8 cellular contexts compared by ENCODE assay signal in genomic region chr7:158827411-158828342, GRCh38. TPM values are rescaled to one million over a fixed set of nuclear protein-coding genes. Genes with fewer than 3 reads are reported as not detected.
DNase-seq lines count a peak whose midpoint lies in the region; ATAC-seq, FAIRE-seq and TF ChIP-seq lines count a peak whose summit lies in the region.

No MANE protein-coding gene starts in this region.

- CTCF ChIA-PET in A549 (lab: Yijun Ruan, JAX) (interaction anchor here (0.7 to 1.1 kb wide), 4 partner anchors 12 to 123 kb away, joined by 3 to 4 read pairs (median 4); partner anchors contain the start of gene NCAPG2), activated B cell treated with CpG ODN at 0.5 μM for 24 hours (lab: Charles Lee) (no interaction called here)

- TF ChIP-seq EP300 in A549 (IDR thresholded peaks at IDR 0.05) (no peak), gastroesophageal sphincter (IDR thresholded peaks at IDR 0.05) (no peak)

- TF ChIP-seq CTCF in A549 (IDR thresholded peaks at IDR 0.05) = no peak
- TF ChIP-seq CTCF in GM23338 (conservative IDR thresholded peaks at IDR 0.05; ENCODE audit: low read depth in 2 of 2) = no peak
- no peak for TF ChIP-seq CTCF in activated B cell treated with CpG ODN at 0.5 μM for 24 hours (IDR thresholded peaks at IDR 0.05)
- no peak for TF ChIP-seq CTCF in gastroesophageal sphincter (IDR thresholded peaks at IDR 0.05)

- H3K27ac ChIP-seq in A549 (peak overlapping the region; percentile 89 to 97), GM23338 (ENCODE audit: low read depth) (no peak overlapping the region), gastroesophageal sphincter (peak overlapping the region; percentile 95 to 100 (median 98)), skin epidermis (peak overlapping the region; percentile 88 to 100 (median 96))

- peak overlapping the region; percentile 92 for H3K4me3 ChIP-seq in A549
- H3K4me3 ChIP-seq in GM23338 = peak overlapping the region; percentile 81
- H3K4me3 ChIP-seq in gastroesophageal sphincter = peak overlapping the region; percentile 70 to 90
- H3K4me3 ChIP-seq in skin epidermis = peak overlapping the region; percentile 69 to 94 (median 84)

- no peak overlapping the region; the same call in 1 of the 2 replicates for H2AFZ ChIP-seq in GM23338

- H3K4me2 ChIP-seq in A549 = peak overlapping the region; percentile 95
- H3K4me2 ChIP-seq in GM23338 = peak overlapping the region; percentile 100

- no peaks in the 10 kb centered on the region for H3K9me3 ChIP-seq in A549
- H3K9me3 ChIP-seq in gastroesophageal sphincter = no peaks in the 10 kb centered on the region

- H3K36me3 ChIP-seq in GM23338 (ENCODE audit: insufficient read depth) (no peaks in the 10 kb centered on the region), gastroesophageal sphincter (peaks cover 0 to 6% of the 10 kb centered on the region in 2 donors)

- H3K79me2 ChIP-seq in GM23338 (replicated peaks; ENCODE audit: insufficient read depth) = peaks cover 52% of the 10 kb centered on the region

- 24% methylated on average over 21 of the region's 21 CpGs for WGBS in A549 (ENCODE audit: missing lambda C conversion rate)
- 9 to 10% methylated on average over 9 to 21 of the region's 21 CpGs for WGBS in gastroesophageal sphincter (ENCODE audit: low coverage in 1 of 2), 2 donors

- TF ChIP-seq POLR2A in A549 (IDR thresholded peaks at IDR 0.05; ENCODE audit: low read length) = no peak
- TF ChIP-seq POLR2A in gastroesophageal sphincter (IDR thresholded peaks at IDR 0.05) = no peak

- H3K4me1 Mint-ChIP-seq in GM23338 (peaks cover 29% of the 10 kb centered on the region), activated B cell treated with CpG ODN at 0.5 μM for 24 hours (peaks cover 30% of the 10 kb centered on the region)

- no peak for TF ChIP-seq RAD21 in A549 (conservative IDR thresholded peaks at IDR 0.05 in 1 of 2, IDR thresholded peaks at IDR 0.05 in 1 of 2)

- H3K4me1 ChIP-seq in A549 (peaks cover 35% of the 10 kb centered on the region), GM23338 (ENCODE audit: insufficient read depth) (peaks cover 25% of the 10 kb centered on the region), gastroesophageal sphincter (peaks cover 0 to 59% (median 25%) of the 10 kb centered on the region in 3 donors)

- H3K27me3 ChIP-seq in GM23338 (ENCODE audit: insufficient read depth) = peaks cover 36% of the 10 kb centered on the region
- H3K27me3 ChIP-seq in gastroesophageal sphincter = no peaks in the 10 kb centered on the region

- H3K9me2 ChIP-seq in GM23338 (ENCODE audit: insufficient read depth) = no peaks in the 10 kb centered on the region

- H3K36me3 Mint-ChIP-seq in GM23338 (ENCODE audit: low read depth) = peaks cover 10% of the 10 kb centered on the region
- peaks cover 2% of the 10 kb centered on the region for H3K36me3 Mint-ChIP-seq in activated B cell treated with CpG ODN at 0.5 μM for 24 hours (ENCODE audit: low read depth)

- H3K27ac Mint-ChIP-seq in GM23338 = no peak overlapping the region
- H3K27ac Mint-ChIP-seq in activated B cell treated with CpG ODN at 0.5 μM for 24 hours = peak overlapping the region; percentile 75

- peaks cover 17% of the 10 kb centered on the region for H3K27me3 Mint-ChIP-seq in GM23338 (ENCODE audit: insufficient read depth, low read depth, poor library complexity)
- no peaks in the 10 kb centered on the region for H3K27me3 Mint-ChIP-seq in activated B cell treated with CpG ODN at 0.5 μM for 24 hours

- peaks cover 11% of the 10 kb centered on the region; the same call in 1 of the 2 replicates for H3F3A ChIP-seq in GM23338 (replicated peaks; ENCODE audit: low read depth)

- DNase-seq in A549 (ENCODE audit: low read depth in 1 of 2, low spot score in 1 of 2) (peak; percentile 44 to 63), GM23338 (ENCODE audit: low spot score) (no peak), activated B cell treated with CpG ODN at 0.5 μM for 24 hours (no peak), NCI-H774 (lab: John Stamatoyannopoulos, UW) (no peak), NCI-H1092 treated with DMSO at 0.1 percent for 48 hours (lab: John Stamatoyannopoulos, UW) (no peak)

- FAIRE-seq in A549 (lab: Jason Lieb, UNC) = no peak

- POLR2A ChIA-PET in A549 (lab: Yijun Ruan, JAX) (interaction anchor here (2.3 to 3.2 kb wide), 2 partner anchors 9 to 123 kb away, joined by 7 to 22 read pairs; partner anchors contain the start of gene NCAPG2), activated B cell treated with CpG ODN at 0.5 μM for 24 hours (lab: Charles Lee) (interaction anchor here (0.6 to 3.3 kb wide), 3 partner anchors 9 to 123 kb away, joined by 3 to 24 read pairs (median 5); partner anchors contain the start of gene NCAPG2)

- H4K20me1 ChIP-seq in GM23338 (replicated peaks; ENCODE audit: insufficient read depth) = peaks cover 28% of the 10 kb centered on the region

- H3K4me3 Mint-ChIP-seq in GM23338 (peak overlapping the region; percentile 80), activated B cell treated with CpG ODN at 0.5 μM for 24 hours (peak overlapping the region; percentile 86)

- ATAC-seq in A549 (no peak), GM23338 (no peak), activated B cell treated with CpG ODN at 0.5 μM for 24 hours (ENCODE audit: low read depth) (no peak), gastroesophageal sphincter (no peak), HG03139 (IDR thresholded peaks at IDR 0.05; ENCODE audit: unreplicated experiment) (no peak)

- no peaks in the 10 kb centered on the region; the same call in 2 of the 3 replicates for H3K9me3 Mint-ChIP-seq in GM23338
- no peaks in the 10 kb centered on the region for H3K9me3 Mint-ChIP-seq in activated B cell treated with CpG ODN at 0.5 μM for 24 hours

- intact Hi-C loops in activated B cell treated with CpG ODN at 0.5 μM for 24 hours (cut with micrococcal nuclease) = loop anchor here (2.0 to 5.0 kb wide), 2 partner anchors 40 to 131 kb away; no protein-coding TSS in a partner anchor

TF ChIP-seq in A549, 52 proteins besides CTCF, POLR2A, EP300 and RAD21:
- no peak for TF ChIP-seq KDM1A (IDR thresholded peaks at IDR 0.05; ENCODE audit: low read depth)
- TF ChIP-seq, protein P1, sequence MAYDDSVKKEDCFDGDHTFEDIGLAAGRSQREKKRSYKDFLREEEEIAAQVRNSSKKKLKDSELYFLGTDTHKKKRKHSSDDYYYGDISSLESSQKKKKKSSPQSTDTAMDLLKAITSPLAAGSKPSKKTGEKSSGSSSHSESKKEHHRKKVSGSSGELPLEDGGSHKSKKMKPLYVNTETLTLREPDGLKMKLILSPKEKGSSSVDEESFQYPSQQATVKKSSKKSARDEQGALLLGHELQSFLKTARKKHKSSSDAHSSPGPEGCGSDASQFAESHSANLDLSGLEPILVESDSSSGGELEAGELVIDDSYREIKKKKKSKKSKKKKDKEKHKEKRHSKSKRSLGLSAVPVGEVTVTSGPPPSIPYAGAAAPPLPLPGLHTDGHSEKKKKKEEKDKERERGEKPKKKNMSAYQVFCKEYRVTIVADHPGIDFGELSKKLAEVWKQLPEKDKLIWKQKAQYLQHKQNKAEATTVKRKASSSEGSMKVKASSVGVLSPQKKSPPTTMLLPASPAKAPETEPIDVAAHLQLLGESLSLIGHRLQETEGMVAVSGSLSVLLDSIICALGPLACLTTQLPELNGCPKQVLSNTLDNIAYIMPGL (CRISPR knock-in tag; IDR thresholded peaks at IDR 0.05; ENCODE audit: borderline replicate concordance) = no peak
- no peak for TF ChIP-seq FOXS1 (CRISPR knock-in tag; IDR thresholded peaks at IDR 0.05)
- TF ChIP-seq ZSCAN20 (CRISPR knock-in tag; IDR thresholded peaks at IDR 0.05) = no peak

TF ChIP-seq in GM23338, 12 proteins besides CTCF, POLR2A, EP300 and RAD21:
- TF ChIP-seq CREB1 (CRISPR knock-in tag; IDR thresholded peaks at IDR 0.05; ENCODE audit: low read depth) = peak; percentile 47; the same call in 1 of the 2 replicates
- no peak for TF ChIP-seq NANOG (IDR thresholded peaks at IDR 0.05; ENCODE audit: borderline replicate concordance)

RNA-seq across cellular contexts. Expression of gene ESYT2, which starts 1.6 kb away (rescaled TPM):
- polyA plus RNA-seq in A549 (2011; rRNA removed) (73.2 and 77.0 TPM in 2 replicates), A549 (2017; fragmentation: RNase III; extraction: RNeasy Plus Mini Kit Qiagen cat#74134 plus additional on column Dnase treatment) (41.8 to 48.3 TPM (median 45.8 TPM) in 3 replicates), GM23338 (2016; fragmentation: Nextera tagmentation; extraction: Ambion mirVana) (9.6 TPM in 2 replicates)
- polyA plus RNA-seq in A549 (2012; cell fraction: cytosol; rRNA removed) = 22.5 and 29.6 TPM in 2 replicates
- polyA plus RNA-seq in A549 (2012; cell fraction: nucleus; rRNA removed) = 30.1 and 31.2 TPM in 2 replicates
- polyA minus RNA-seq in A549 (2011; rRNA and poly(A)+ RNA removed) = 54.6 and 62.5 TPM in 2 replicates
- 50.3 and 52.7 TPM in 2 replicates for total RNA-seq in GM23338 (2014; rRNA removed; shearing (Covaris generic))
- total RNA-seq in activated B cell treated with CpG ODN at 0.5 μM for 24 hours (20.3 and 21.3 TPM in 2 replicates), gastroesophageal sphincter (100 to 1,000 TPM; 209 to 286 (median 230) TPM)

RNA-seq across cellular contexts. Expression of gene DYNC2I1, which starts 28.7 kb away (rescaled TPM):
- polyA plus RNA-seq in A549 (2011; rRNA removed) = 10.6 and 17.4 TPM in 2 replicates
- 11.0 and 11.8 TPM in 2 replicates for polyA plus RNA-seq in A549 (2012; cell fraction: cytosol; rRNA removed)
- polyA plus RNA-seq in A549 (2012; cell fraction: nucleus; rRNA removed) = 41.8 and 42.7 TPM in 2 replicates
- polyA plus RNA-seq in A549 (2017; fragmentation: RNase III; extraction: RNeasy Plus Mini Kit Qiagen cat#74134 plus additional on column Dnase treatment) = 8.7 to 10.0 TPM (median 9.1 TPM) in 3 replicates
- 5.8 and 7.5 TPM in 2 replicates for polyA minus RNA-seq in A549 (2011; rRNA and poly(A)+ RNA removed)
- 8.3 and 9.0 TPM in 2 replicates for total RNA-seq in GM23338 (2014; rRNA removed; shearing (Covaris generic))
- polyA plus RNA-seq in GM23338 (2016; fragmentation: Nextera tagmentation; extraction: Ambion mirVana) = 54.4 and 60.9 TPM in 2 replicates
- total RNA-seq in activated B cell treated with CpG ODN at 0.5 μM for 24 hours = 10.7 and 15.2 TPM in 2 replicates
- total RNA-seq in gastroesophageal sphincter = 10 to 100 TPM; 11.6 to 36.9 (median 23.4) TPM

Comparison
In these comparisons a context has a peak if more than half of its experiments do, and no peak if none do; other contexts are left out.
1. DNase-seq: peak in A549 (2 of 2); none in GM23338 (single experiment), activated B cell treated with CpG ODN at 0.5 μM for 24 hours (single experiment), NCI-H774 (single experiment) and NCI-H1092 treated with DMSO at 0.1 percent for 48 hours (single experiment).
2. Peak in every context shown above with its lines, with median percentiles within 50 percentile points of each other: H3K4me3 ChIP-seq.